Comparison of ENCODE assay signal across 9 cellular contexts in genomic region chrX:21989415-21989814, GRCh38. TPM values are rescaled to one million over a fixed set of nuclear protein-coding genes. Genes with fewer than 3 reads are reported as not detected.
DNase-seq lines count a peak whose midpoint lies in the region; ATAC-seq, FAIRE-seq and TF ChIP-seq lines count a peak whose summit lies in the region.
"Had no signal": no experiment of that assay in that cellular context is flagged by ENCODE, and none has a peak within 500 bp of the region (broad histone marks: within the 10 kb centered on the region; RNA-seq: fewer than 3 reads in every experiment).

No MANE protein-coding gene starts in this region.

- TF ChIP-seq POLR2A in GM12891 (IDR thresholded peaks at IDR 0.05; ENCODE audit: low read depth, low read length) = no peak

- no peaks in the 10 kb centered on the region for H3K9me3 ChIP-seq in right cardiac atrium (ENCODE audit: control insufficient read depth, low read length)

- H3K27ac Mint-ChIP-seq in activated naive CD8-positive, alpha-beta T cell = peak overlapping the region; percentile 82

- no peaks in the 10 kb centered on the region for H3K4me1 ChIP-seq in right cardiac atrium (ENCODE audit: control insufficient read depth, insufficient read depth, low read length)

- H3K27me3 Mint-ChIP-seq in activated naive CD8-positive, alpha-beta T cell = no peaks in the 10 kb centered on the region

- no peak overlapping the region for H3K4me3 ChIP-seq in right cardiac atrium (ENCODE audit: low read length)

- no peaks in the 10 kb centered on the region for H3K27me3 ChIP-seq in right cardiac atrium (ENCODE audit: control insufficient read depth, insufficient read depth)

- peaks cover 13% of the 10 kb centered on the region for H3K36me3 Mint-ChIP-seq in activated naive CD8-positive, alpha-beta T cell
- H3K36me3 Mint-ChIP-seq: immature natural killer cell had no signal

- no peaks in the 10 kb centered on the region for H3K9me3 Mint-ChIP-seq in activated naive CD8-positive, alpha-beta T cell (ENCODE audit: low read depth)
- H3K9me3 Mint-ChIP-seq: immature natural killer cell had no signal

- no peak overlapping the region for H3K4me3 Mint-ChIP-seq in activated naive CD8-positive, alpha-beta T cell
- H3K4me3 Mint-ChIP-seq: immature natural killer cell had no signal

- peak; percentile 40 for ATAC-seq in HG02884 (IDR thresholded peaks at IDR 0.05; ENCODE audit: unreplicated experiment)
- no peak for ATAC-seq in right cardiac atrium

- WGBS in right cardiac atrium = 93% methylated on average over 4 of the region's 4 CpGs

- intact Hi-C loops in right cardiac atrium (cut with DNase I) = no loop called here

- H3K27ac ChIP-seq in right cardiac atrium (ENCODE audit: low read length) = no peak overlapping the region

- peaks cover 23% of the 10 kb centered on the region for H3K4me1 Mint-ChIP-seq in activated naive CD8-positive, alpha-beta T cell (ENCODE audit: low read depth)

- DNase-seq in GM12891 (ENCODE audit: insufficient read length, low spot score) (no peak), GM19239 (ENCODE audit: insufficient read length, low spot score) (no peak), right cardiac atrium (no peak)
- DNase-seq in activated CD4-positive, CD25-positive, alpha-beta regulatory T cell treated with anti-CD3 and anti-CD28 coated beads, Interleukin-2, amount 50 U/mL, for 72 hours = no peak
- DNase-seq in activated CD4-positive, CD25-positive, alpha-beta regulatory T cell (lab: John Stamatoyannopoulos, UW) = no peak
- DNase-seq: immature natural killer cell had no signal

- FAIRE-seq in GM12891 (lab: Jason Lieb, UNC) (peak; percentile 86), GM19239 (lab: Jason Lieb, UNC) (peak; percentile 79)
- FAIRE-seq: colon had no signal

TF ChIP-seq in GM12891, 5 proteins besides CTCF, POLR2A, EP300 and RAD21:
- no peak for TF ChIP-seq POLR2AphosphoS5 (IDR thresholded peaks at IDR 0.05; ENCODE audit: low read depth, low read length)
- no peak for TF ChIP-seq TAF1 (IDR thresholded peaks at IDR 0.05; ENCODE audit: low read depth, low read length)
- no peak for TF ChIP-seq PAX5 (IDR thresholded peaks at IDR 0.05; ENCODE audit: insufficient read depth, low read length, severe bottlenecking)
- TF ChIP-seq SPI1 (IDR thresholded peaks at IDR 0.05; ENCODE audit: low read depth, low read length) = peak; percentile 33; the same call in 1 of the 2 replicates
- TF ChIP-seq POU2F2 (IDR thresholded peaks at IDR 0.05; ENCODE audit: low read depth, low read length) = peak; percentile 70

RNA-seq across cellular contexts. Expression of gene PHEX, which starts 42.7 kb away (rescaled TPM):
- 0.09 TPM for polyA plus RNA-seq in GM12891 (2012; ENCODE audit: low read depth, missing spikeins)
- under 1 TPM in 2 of 4 donors, not detected in 2; 0.08 to 0.29 TPM for total RNA-seq in right cardiac atrium
- 0.02 TPM for polyA plus RNA-seq in right cardiac atrium
- polyA plus RNA-seq: immature natural killer cell had no signal

RNA-seq across cellular contexts. Expression of gene SMS, which starts 48.9 kb away (rescaled TPM):
- 86.2 TPM for polyA plus RNA-seq in GM12891 (2012; ENCODE audit: low read depth, missing spikeins)
- 10 to 100 TPM; 51.8 to 62.8 (median 55.9) TPM for total RNA-seq in right cardiac atrium
- polyA plus RNA-seq in right cardiac atrium = 44.7 TPM
